Comparison of ENCODE assay signal across 8 cellular contexts in genomic region chr18:8480506-8481328, GRCh38.
DNase-seq lines count a peak whose midpoint lies in the region; ATAC-seq and TF ChIP-seq lines count a peak whose summit lies in the region.

No MANE protein-coding gene starts in this region.

- ATAC-seq in stimulated activated naive CD8-positive, alpha-beta T cell treated with anti-CD3 and anti-CD28 coated beads, Interleukin-15, amount 100 ng/mL, for 72 hours = no peak
- ATAC-seq in HG02938 (IDR thresholded peaks at IDR 0.05; ENCODE audit: unreplicated experiment) = no peak
- no peak for ATAC-seq in activated CD4-positive, alpha-beta T cell treated with anti-CD3 and anti-CD28 coated beads for 36 hours

- no peak overlapping the region for H4K8ac ChIP-seq in neuronal stem cell (ENCODE audit: low read depth, low read length)

- no peaks in the 10 kb centered on the region for H3K36me3 ChIP-seq in neuronal stem cell (replicated peaks in 1 of 2; ENCODE audit: control insufficient read depth in 2 of 2, insufficient read depth in 2 of 2, low read length in 2 of 2)

- H3K36me3 Mint-ChIP-seq in activated CD4-positive, alpha-beta T cell treated with anti-CD3 and anti-CD28 coated beads for 36 hours (ENCODE audit: low read depth) = no peaks in the 10 kb centered on the region

- H3K14ac ChIP-seq in neuronal stem cell (ENCODE audit: low read length) = no peak overlapping the region

- H2BK120ac ChIP-seq in neuronal stem cell (ENCODE audit: low read depth, low read length) = no peak overlapping the region

- no peaks in the 10 kb centered on the region for H3K4me1 ChIP-seq in neuronal stem cell (ENCODE audit: control insufficient read depth in 2 of 2, insufficient read depth in 1 of 2, low read depth in 1 of 2, low read length in 2 of 2)

- WGBS in neuronal stem cell (ENCODE audit: extremely low coverage in 2 of 2, insufficient read length in 2 of 2, insufficient replicate concordance in 1 of 2), 2 donors = no CpG with 5 or more reads among the region's 16 CpGs

- H3K27me3 Mint-ChIP-seq in stimulated activated naive CD8-positive, alpha-beta T cell treated with anti-CD3 and anti-CD28 coated beads, Interleukin-15, amount 100 ng/mL, for 72 hours = peaks cover 23% of the 10 kb centered on the region
- H3K27me3 Mint-ChIP-seq in activated CD4-positive, alpha-beta T cell treated with anti-CD3 and anti-CD28 coated beads for 36 hours = peaks cover 15% of the 10 kb centered on the region

- no peaks in the 10 kb centered on the region for H3K27me3 ChIP-seq in HL-60 (ENCODE audit: insufficient read depth, poor library complexity, severe bottlenecking)
- peaks cover 0 to 8% (median 0%) of the 10 kb centered on the region in 3 experiments for H3K27me3 ChIP-seq in neuronal stem cell (ENCODE audit: control insufficient read depth in 3 of 3, insufficient read depth in 3 of 3, low read depth in 1 of 3, low read length in 3 of 3)

- no peak overlapping the region for H3K4me3 Mint-ChIP-seq in stimulated activated naive CD8-positive, alpha-beta T cell treated with anti-CD3 and anti-CD28 coated beads, Interleukin-15, amount 100 ng/mL, for 72 hours
- no peak overlapping the region for H3K4me3 Mint-ChIP-seq in activated CD4-positive, alpha-beta T cell treated with anti-CD3 and anti-CD28 coated beads for 36 hours

- H3K9me3 Mint-ChIP-seq in stimulated activated naive CD8-positive, alpha-beta T cell treated with anti-CD3 and anti-CD28 coated beads, Interleukin-15, amount 100 ng/mL, for 72 hours = no peaks in the 10 kb centered on the region
- H3K9me3 Mint-ChIP-seq in activated CD4-positive, alpha-beta T cell treated with anti-CD3 and anti-CD28 coated beads for 36 hours (ENCODE audit: low read depth) = no peaks in the 10 kb centered on the region

- H3K79me1 ChIP-seq in neuronal stem cell (ENCODE audit: low read depth, low read length) = no peaks in the 10 kb centered on the region

- POLR2A ChIA-PET in activated CD4-positive, alpha-beta T cell treated with anti-CD3 and anti-CD28 coated beads for 36 hours (lab: Charles Lee) = no interaction called here

- H3K27ac Mint-ChIP-seq in stimulated activated naive CD8-positive, alpha-beta T cell treated with anti-CD3 and anti-CD28 coated beads, Interleukin-15, amount 100 ng/mL, for 72 hours = no peak overlapping the region
- H3K27ac Mint-ChIP-seq in activated CD4-positive, alpha-beta T cell treated with anti-CD3 and anti-CD28 coated beads for 36 hours = no peak overlapping the region

- no peak overlapping the region for H2AK5ac ChIP-seq in neuronal stem cell (ENCODE audit: low read depth, low read length)

- DNase-seq in ACHN = peak; percentile 50
- peak in 1 of 2 experiments; percentile 13 for DNase-seq in HL-60 (ENCODE audit: low read depth in 1 of 2, low spot score in 1 of 2)
- DNase-seq in RPMI8226 = peak; percentile 55
- peak; percentile 84 for DNase-seq in fibroblast of pulmonary artery (ENCODE audit: low read depth)
- DNase-seq in neuronal stem cell (ENCODE audit: low spot score) = peak; percentile 20
- no peak for DNase-seq in stimulated activated naive CD8-positive, alpha-beta T cell treated with anti-CD3 and anti-CD28 coated beads, Interleukin-15, amount 100 ng/mL, for 72 hours
- no peak for DNase-seq in activated CD4-positive, alpha-beta T cell treated with anti-CD3 and anti-CD28 coated beads for 36 hours

- H3K9me3 ChIP-seq in neuronal stem cell (replicated peaks in 1 of 2; ENCODE audit: control insufficient read depth in 2 of 2, insufficient read depth in 1 of 2, low read depth in 1 of 2, low read length in 2 of 2) = no peaks in the 10 kb centered on the region

- CTCF ChIA-PET in activated CD4-positive, alpha-beta T cell treated with anti-CD3 and anti-CD28 coated beads for 36 hours (lab: Charles Lee) = interaction anchor here (0.6 to 2.1 kb wide), 6 partner anchors 8 to 507 kb away, joined by 3 to 7 read pairs (median 4); no protein-coding TSS in a partner anchor

- intact Hi-C loops in activated CD4-positive, alpha-beta T cell treated with anti-CD3 and anti-CD28 coated beads for 36 hours (cut with DNase I, micrococcal nuclease) = loop anchor here in 1 of 2 experiments (10.0 kb wide), 1 partner anchor 504 kb away; no protein-coding TSS in a partner anchor

- H3K9ac ChIP-seq in neuronal stem cell (ENCODE audit: low read depth, low read length, poor library complexity) = no peak overlapping the region

- no peak overlapping the region for H3K4me2 ChIP-seq in neuronal stem cell (ENCODE audit: insufficient read depth, low read length, poor library complexity, severe bottlenecking)

- H2AFZ ChIP-seq in neuronal stem cell (ENCODE audit: low read length) = peak overlapping the region; percentile 19

- H3K23ac ChIP-seq in neuronal stem cell (ENCODE audit: low read depth, low read length, poor library complexity) = no peak overlapping the region

- H2BK5ac ChIP-seq in neuronal stem cell (ENCODE audit: low read length) = no peak overlapping the region

- no peak overlapping the region for H3K4ac ChIP-seq in neuronal stem cell (ENCODE audit: low read length)

- H3K27ac ChIP-seq in HL-60 (replicated peaks) (no peak overlapping the region), neuronal stem cell (replicated peaks; ENCODE audit: low read length) (no peak overlapping the region)

- no peak overlapping the region for H2BK15ac ChIP-seq in neuronal stem cell (ENCODE audit: low read length)

- H3K4me1 Mint-ChIP-seq in stimulated activated naive CD8-positive, alpha-beta T cell treated with anti-CD3 and anti-CD28 coated beads, Interleukin-15, amount 100 ng/mL, for 72 hours = peaks cover 5% of the 10 kb centered on the region
- H3K4me1 Mint-ChIP-seq in activated CD4-positive, alpha-beta T cell treated with anti-CD3 and anti-CD28 coated beads for 36 hours = no peaks in the 10 kb centered on the region

- H3K4me3 ChIP-seq in HL-60 (replicated peaks; ENCODE audit: insufficient read depth, low read length) (no peak overlapping the region), fibroblast of pulmonary artery (replicated peaks; ENCODE audit: low read depth, low read length) (no peak overlapping the region), neuronal stem cell (ENCODE audit: low read length in 2 of 2) (no peak overlapping the region)

- in situ Hi-C loops in ACHN (cut with HindIII; ENCODE audit: low pct_ligation_motif_present, low pct_unique_long_range_greater_than_20kb, low sequenced_read_pairs) = no loop called here

- no peak overlapping the region for H2BK12ac ChIP-seq in neuronal stem cell (ENCODE audit: low read length)

- no peak overlapping the region for H3K18ac ChIP-seq in neuronal stem cell (ENCODE audit: low read length)

- TF ChIP-seq CTCF in HL-60 (IDR thresholded peaks at IDR 0.05; ENCODE audit: insufficient read depth, low read length) = peak; percentile 8
- TF ChIP-seq CTCF in fibroblast of pulmonary artery (IDR thresholded peaks at IDR 0.05; ENCODE audit: low read length, missing control alignments) = peak; percentile 84

- no peak overlapping the region for H4K91ac ChIP-seq in neuronal stem cell (ENCODE audit: low read depth, low read length, poor library complexity)

Comparison
In these comparisons a context has a peak if more than half of its experiments do, and no peak if none do; other contexts are left out.
1. DNase-seq: peak in ACHN (single experiment), RPMI8226 (single experiment), fibroblast of pulmonary artery (single experiment) and neuronal stem cell (single experiment); none in stimulated activated naive CD8-positive, alpha-beta T cell treated with anti-CD3 and anti-CD28 coated beads, Interleukin-15, amount 100 ng/mL, for 72 hours (0 of 2) and activated CD4-positive, alpha-beta T cell treated with anti-CD3 and anti-CD28 coated beads for 36 hours (single experiment).